In genomic region chr2:211468881-211469280, GRCh38 we compare ENCODE assay signal across 17 cellular contexts.
"Had no signal": no experiment of that assay in that cellular context is flagged by ENCODE, and none has a peak within 500 bp of the region (broad histone marks: within the 10 kb centered on the region; RNA-seq: fewer than 3 reads in every experiment).

No MANE protein-coding gene starts in this region.

- H3K4me3 ChIP-seq: adrenal gland, lung, testis, upper lobe of right lung had no signal

- H3K27me3 Mint-ChIP-seq: activated naive CD4-positive, alpha-beta T cell treated with anti-CD3 and anti-CD28 coated beads, Interleukin-2, amount 10 ng/mL, durations not matched to agents 7 days and 5 days; central memory CD8-positive, alpha-beta T cell; naive thymus-derived CD4-positive, alpha-beta T cell; stimulated activated naive CD8-positive, alpha-beta T cell treated with anti-CD3 and anti-CD28 coated beads, Interleukin-15, amount 100 ng/mL, for 72 hours had no signal

- H3K36me3 ChIP-seq: adrenal gland, upper lobe of right lung had no signal

- H3K4me3 Mint-ChIP-seq: activated naive CD4-positive, alpha-beta T cell treated with anti-CD3 and anti-CD28 coated beads, Interleukin-2, amount 10 ng/mL, durations not matched to agents 7 days and 5 days; central memory CD8-positive, alpha-beta T cell; immature natural killer cell; naive thymus-derived CD4-positive, alpha-beta T cell; stimulated activated naive CD8-positive, alpha-beta T cell treated with anti-CD3 and anti-CD28 coated beads, Interleukin-15, amount 100 ng/mL, for 72 hours had no signal

- H3K27ac Mint-ChIP-seq: activated naive CD4-positive, alpha-beta T cell treated with anti-CD3 and anti-CD28 coated beads, Interleukin-2, amount 10 ng/mL, durations not matched to agents 7 days and 5 days; activated T-helper 2 cell treated with anti-CD3 and anti-CD28 coated beads, Interferon-gamma antibody, Interleukin-2, Interleukin-4, amounts not matched to agents 10 μg/mL and 5 μg/mL and 100 μg/mL, durations not matched to agents 14 hours and 24 hours and 36 hours; immature natural killer cell; naive thymus-derived CD4-positive, alpha-beta T cell; stimulated activated naive CD8-positive, alpha-beta T cell treated with anti-CD3 and anti-CD28 coated beads, Interleukin-15, amount 100 ng/mL, for 72 hours had no signal

- H3K9me3 ChIP-seq: adrenal gland, testis, upper lobe of right lung had no signal

- H3K36me3 Mint-ChIP-seq: activated naive CD4-positive, alpha-beta T cell treated with anti-CD3 and anti-CD28 coated beads, Interleukin-2, amount 10 ng/mL, durations not matched to agents 7 days and 5 days; immature natural killer cell; naive thymus-derived CD4-positive, alpha-beta T cell had no signal

- DNase-seq: activated CD4-positive, alpha-beta T cell treated with anti-CD3 and anti-CD28 coated beads, Interleukin-2, amount 50 U/mL, for 1 hour; activated naive CD4-positive, alpha-beta T cell treated with anti-CD3 and anti-CD28 coated beads, Interleukin-2, amount 10 ng/mL, durations not matched to agents 7 days and 5 days; adrenal gland; cortex of kidney; effector memory CD4-positive, alpha-beta T cell; hippocampal formation; immature natural killer cell; left cardiac atrium; naive thymus-derived CD4-positive, alpha-beta T cell; stimulated activated CD4-positive, alpha-beta T cell treated with anti-CD3 and anti-CD28 coated beads, Interleukin-2, amount 100 ng/mL, for 48 hours; stimulated activated CD8-positive, alpha-beta memory T cell treated with anti-CD3 and anti-CD28 coated beads, Interleukin-4, amount 100 ng/mL, for 48 hours; stimulated activated naive CD8-positive, alpha-beta T cell treated with anti-CD3 and anti-CD28 coated beads, Interleukin-15, amount 100 ng/mL, for 72 hours; testis; upper lobe of right lung had no signal

- H3K4me1 ChIP-seq: adrenal gland, testis, upper lobe of right lung had no signal

- ATAC-seq: left cardiac atrium; naive thymus-derived CD4-positive, alpha-beta T cell; stimulated activated naive CD8-positive, alpha-beta T cell treated with anti-CD3 and anti-CD28 coated beads, Interleukin-15, amount 100 ng/mL, for 72 hours; upper lobe of right lung had no signal

- H3K27me3 ChIP-seq: adrenal gland, testis, upper lobe of right lung had no signal

- H3K27ac ChIP-seq: adrenal gland, testis, upper lobe of right lung had no signal

- H3K4me1 Mint-ChIP-seq: activated naive CD4-positive, alpha-beta T cell treated with anti-CD3 and anti-CD28 coated beads, Interleukin-2, amount 10 ng/mL, durations not matched to agents 7 days and 5 days; central memory CD8-positive, alpha-beta T cell; immature natural killer cell; naive thymus-derived CD4-positive, alpha-beta T cell; stimulated activated naive CD8-positive, alpha-beta T cell treated with anti-CD3 and anti-CD28 coated beads, Interleukin-15, amount 100 ng/mL, for 72 hours had no signal

- H3K9me3 Mint-ChIP-seq: activated naive CD4-positive, alpha-beta T cell treated with anti-CD3 and anti-CD28 coated beads, Interleukin-2, amount 10 ng/mL, durations not matched to agents 7 days and 5 days; activated T-helper 2 cell treated with anti-CD3 and anti-CD28 coated beads, Interferon-gamma antibody, Interleukin-2, Interleukin-4, amounts not matched to agents 10 μg/mL and 5 μg/mL and 100 μg/mL, durations not matched to agents 14 hours and 24 hours and 36 hours; stimulated activated naive CD8-positive, alpha-beta T cell treated with anti-CD3 and anti-CD28 coated beads, Interleukin-15, amount 100 ng/mL, for 72 hours had no signal
